1 cellular context compared by ENCODE assay signal in genomic region chr9:134605351-134605968, GRCh38.
TF ChIP-seq lines count a peak whose summit lies in the region.

No MANE protein-coding gene starts in this region.

TF ChIP-seq in IMR-90, 13 proteins besides CTCF, POLR2A, EP300 and RAD21 (continued from another document):
- no peak for TF ChIP-seq ELK1 (IDR thresholded peaks at IDR 0.05; ENCODE audit: borderline replicate concordance, low read depth, low read length)
- no peak for TF ChIP-seq MXI1 (IDR thresholded peaks at IDR 0.05; ENCODE audit: borderline replicate concordance, low read depth, low read length)
- no peak for TF ChIP-seq SMC3 (IDR thresholded peaks at IDR 0.05; ENCODE audit: low read depth, low read length)
- no peak for TF ChIP-seq FOS (IDR thresholded peaks at IDR 0.05; ENCODE audit: low read depth, low read length)
- no peak for TF ChIP-seq NFE2L2 (IDR thresholded peaks at IDR 0.05; ENCODE audit: low read depth, low read length)
- no peak for TF ChIP-seq RCOR1 (IDR thresholded peaks at IDR 0.05; ENCODE audit: insufficient replicate concordance, low read length)
- no peak for TF ChIP-seq CEBPB (IDR thresholded peaks at IDR 0.05; ENCODE audit: low read depth, low read length)
TF ChIP-seq in IMR-90: peak in this region for 0.
